8 cellular contexts compared by ENCODE assay signal in the genomic region with DNA sequence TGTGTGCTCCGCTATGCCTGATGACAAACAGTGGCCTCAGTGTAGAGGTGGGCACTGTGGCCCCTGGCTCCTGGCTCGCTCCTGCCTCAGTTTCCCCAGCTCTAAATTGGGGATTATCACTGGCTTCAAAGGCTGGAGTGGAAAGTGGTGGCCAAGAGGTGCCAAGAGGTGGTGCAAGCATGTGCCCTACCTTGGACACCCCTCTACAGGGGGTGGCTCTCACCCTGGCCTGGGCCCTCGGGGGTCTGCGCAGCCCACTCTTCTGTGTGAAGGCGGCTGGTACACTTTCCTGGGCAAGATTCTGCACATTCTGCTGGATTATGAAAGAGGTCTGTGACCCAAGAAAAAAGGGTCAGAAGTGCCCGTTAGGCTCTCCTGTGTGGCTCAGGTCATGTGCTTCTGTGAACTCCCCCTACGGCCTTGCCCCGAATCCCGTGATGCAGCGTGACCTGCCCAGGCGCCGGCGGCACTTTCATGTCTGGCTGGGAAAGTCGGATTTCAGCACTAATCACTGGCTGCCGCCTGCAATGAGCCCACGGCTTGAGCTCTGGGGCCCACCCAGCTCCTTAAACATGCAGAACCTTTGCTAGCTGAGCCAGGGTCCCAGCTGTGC. TPM values are rescaled to one million over a fixed set of nuclear protein-coding genes. Genes with fewer than 3 reads are reported as not detected.
DNase-seq lines count a peak whose midpoint lies in the region; ATAC-seq, FAIRE-seq and TF ChIP-seq lines count a peak whose summit lies in the region.
"Not testable (repeated sequence)": the region's sequence is repeated elsewhere in the genome, so short reads cannot be mapped to it uniquely, and the experiment has no call there.

No MANE protein-coding gene starts in this region.

- not testable (repeated sequence) for DNase-seq in A549 (ENCODE audit: low read depth in 1 of 2, low spot score in 1 of 2); activated naive CD4-positive, alpha-beta T cell treated with anti-CD3 and anti-CD28 coated beads, Interleukin-2, amount 50 U/mL, for 72 hours (ENCODE audit: low spot score in 2 of 2); neural progenitor cell (ENCODE audit: low spot score); sigmoid colon
- DNase-seq in H7 (peak; percentile 5), WERI-Rb-1 (peak; percentile 86), fibroblast of villous mesenchyme (ENCODE audit: low read depth) (peak; percentile 36), HepG2 (ENCODE audit: low spot score) (peak; percentile 95)

- not testable (repeated sequence) for FAIRE-seq in A549 (lab: Jason Lieb, UNC)
- peak; percentile 80 for FAIRE-seq in HepG2 (lab: Jason Lieb, UNC)

- H3K9ac ChIP-seq in HepG2 (ENCODE audit: insufficient read depth, low read depth, low read length) = peak overlapping the region; percentile 53
- H3K9ac ChIP-seq in neural progenitor cell = not testable (repeated sequence)

- intact Hi-C loops in HepG2 (cut with micrococcal nuclease; ENCODE audit: unreplicated experiment); sigmoid colon (cut with DNase I): not testable (repeated sequence)

- not testable (repeated sequence) for TF ChIP-seq POLR2A in A549 (IDR thresholded peaks at IDR 0.05; ENCODE audit: low read length); HepG2 (IDR thresholded peaks at IDR 0.05; ENCODE audit: insufficient read depth in 1 of 2, low read depth in 2 of 2, low read length in 2 of 2); sigmoid colon (IDR thresholded peaks at IDR 0.05)

- not testable (repeated sequence) for H3K9me3 ChIP-seq in A549; WERI-Rb-1 (ENCODE audit: severe bottlenecking); HepG2 (ENCODE audit: low read length); neural progenitor cell (ENCODE audit: low read depth); sigmoid colon

- H3K27me3 ChIP-seq in H7 (ENCODE audit: control insufficient read depth, insufficient read depth, low read length); WERI-Rb-1 (ENCODE audit: insufficient read depth, low read depth, severe bottlenecking); HepG2 (ENCODE audit: control insufficient read depth in 1 of 2, insufficient read depth in 2 of 2, low read length in 2 of 2); neural progenitor cell; sigmoid colon: not testable (repeated sequence)

- H3K4me2 ChIP-seq in A549 (peak overlapping the region; percentile 63), HepG2 (ENCODE audit: low read depth, low read length) (peak overlapping the region; percentile 72)
- H3K4me2 ChIP-seq in neural progenitor cell = not testable (repeated sequence)

- not testable (repeated sequence) for TF ChIP-seq RAD21 in A549 (conservative IDR thresholded peaks at IDR 0.05 in 1 of 2, IDR thresholded peaks at IDR 0.05 in 1 of 2); HepG2 (CRISPR knock-in tag; IDR thresholded peaks at IDR 0.05)

- CTCF ChIA-PET in A549 (lab: Yijun Ruan, JAX); HepG2 (lab: Yijun Ruan, JAX; ENCODE audit: low intra/inter-chr PET ratio, low total read pairs): not testable (repeated sequence)

- H3K4me1 ChIP-seq in A549 (peaks cover 51% of the 10 kb centered on the region), HepG2 (ENCODE audit: insufficient read depth, low read length) (peaks cover 71% of the 10 kb centered on the region), sigmoid colon (peaks cover 0 to 68% (median 53%) of the 10 kb centered on the region in 4 donors)
- H3K4me1 ChIP-seq in neural progenitor cell = not testable (repeated sequence)

- TF ChIP-seq CTCF in A549 (IDR thresholded peaks at IDR 0.05); WERI-Rb-1 (IDR thresholded peaks at IDR 0.05; ENCODE audit: low read depth, low read length); fibroblast of villous mesenchyme (IDR thresholded peaks at IDR 0.05; ENCODE audit: insufficient read depth, low read depth, low read length); HepG2 (CRISPR knock-in tag; IDR thresholded peaks at IDR 0.05); neural progenitor cell (IDR thresholded peaks at IDR 0.05); sigmoid colon (IDR thresholded peaks at IDR 0.05): not testable (repeated sequence)

- in situ Hi-C loops in HepG2 (cut with HindIII; ENCODE audit: extremely low pct_ligation_motif_present, low pct_unique_long_range_greater_than_20kb) = not testable (repeated sequence)

- ATAC-seq in A549; activated naive CD4-positive, alpha-beta T cell treated with anti-CD3 and anti-CD28 coated beads, Interleukin-2, amount 50 U/mL, for 72 hours: not testable (repeated sequence)
- peak; percentile 67 for ATAC-seq in HepG2

- not testable (repeated sequence) for H3K27me3 Mint-ChIP-seq in neural progenitor cell (ENCODE audit: insufficient read depth, low read depth)

- H3K4me3 Mint-ChIP-seq in neural progenitor cell = peak overlapping the region; percentile 73

- H3K79me2 ChIP-seq in HepG2 (ENCODE audit: insufficient read depth, low read length) = not testable (repeated sequence)
- H3K79me2 ChIP-seq in neural progenitor cell (ENCODE audit: low read depth) = peaks cover 86% of the 10 kb centered on the region

- not testable (repeated sequence) for H2AFZ ChIP-seq in HepG2 (ENCODE audit: low read length); neural progenitor cell (replicated peaks)

- H3K9me3 Mint-ChIP-seq in activated naive CD4-positive, alpha-beta T cell treated with anti-CD3 and anti-CD28 coated beads, Interleukin-2, amount 50 U/mL, for 72 hours; neural progenitor cell: not testable (repeated sequence)

- H3K27ac Mint-ChIP-seq in activated naive CD4-positive, alpha-beta T cell treated with anti-CD3 and anti-CD28 coated beads, Interleukin-2, amount 50 U/mL, for 72 hours = peak overlapping the region; percentile 78 to 81
- not testable (repeated sequence) for H3K27ac Mint-ChIP-seq in neural progenitor cell

- POLR2A ChIA-PET in A549 (lab: Yijun Ruan, JAX); HepG2 (lab: Yijun Ruan, JAX): not testable (repeated sequence)

- TF ChIP-seq EP300 in A549 (IDR thresholded peaks at IDR 0.05); sigmoid colon (IDR thresholded peaks at IDR 0.05): not testable (repeated sequence)
- TF ChIP-seq EP300 in HepG2 (IDR thresholded peaks at IDR 0.05; ENCODE audit: low read depth in 2 of 2, low read length in 2 of 2) (peak; percentile 90 to 93; a peak in 3 of 4 replicates), HepG2 (CRISPR knock-in tag; IDR thresholded peaks at IDR 0.05; ENCODE audit: borderline replicate concordance) (peak; percentile 89)

- H3K4me3 ChIP-seq in A549; H7 (ENCODE audit: insufficient read depth, low read depth, low read length); WERI-Rb-1 (ENCODE audit: low read depth, low read length); fibroblast of villous mesenchyme (ENCODE audit: low read depth, low read length); neural progenitor cell; sigmoid colon: not testable (repeated sequence)
- H3K4me3 ChIP-seq in HepG2 (replicated peaks in 1 of 3; ENCODE audit: insufficient read depth in 1 of 3, low read depth in 2 of 3, low read length in 3 of 3) = peak overlapping the region in 1 of 3 experiments; percentile 62; a peak in 2 of 6 replicates

- not testable (repeated sequence) for H3K36me3 Mint-ChIP-seq in activated naive CD4-positive, alpha-beta T cell treated with anti-CD3 and anti-CD28 coated beads, Interleukin-2, amount 50 U/mL, for 72 hours; neural progenitor cell

- peaks cover 29% of the 10 kb centered on the region for H3K4me1 Mint-ChIP-seq in neural progenitor cell

- peak overlapping the region; percentile 78 to 96 for H3K27ac ChIP-seq in A549
- peak overlapping the region; percentile 61 for H3K27ac ChIP-seq in WERI-Rb-1
- peak overlapping the region; percentile 85 for H3K27ac ChIP-seq in HepG2 (ENCODE audit: extremely low read length, insufficient read depth, low read length)
- not testable (repeated sequence) for H3K27ac ChIP-seq in neural progenitor cell
- H3K27ac ChIP-seq in sigmoid colon = peak overlapping the region in 3 of 4 donors; percentile 65 to 76 (median 71)

- 90% methylated on average over 11 of the region's 16 CpGs for WGBS in A549 (ENCODE audit: missing lambda C conversion rate)
- 0% methylated on average over 13 of the region's 16 CpGs for WGBS in HepG2 (ENCODE audit: low lambda C conversion rate)
- 67 to 86% methylated on average over 16 of the region's 16 CpGs for WGBS in sigmoid colon, 2 donors

- BruUV-seq in HepG2 (replicated peaks; lab: Mats Ljungman, UMichigan) = TSS peak; percentile 62

- not testable (repeated sequence) for H4K20me1 ChIP-seq in HepG2 (ENCODE audit: insufficient read depth, low read length)
- peaks cover 32% of the 10 kb centered on the region for H4K20me1 ChIP-seq in neural progenitor cell (ENCODE audit: low read depth)

- H3K36me3 ChIP-seq in H7 (replicated peaks; ENCODE audit: control insufficient read depth, insufficient read depth, low read length); WERI-Rb-1; HepG2 (replicated peaks in 1 of 2; ENCODE audit: control insufficient read depth in 1 of 2, insufficient read depth in 2 of 2, low read length in 2 of 2); neural progenitor cell; sigmoid colon: not testable (repeated sequence)

- H3F3A ChIP-seq in neural progenitor cell (ENCODE audit: low read depth) = not testable (repeated sequence)

RNA-seq across cellular contexts. Expression of a gene that starts 57.3 kb away (rescaled TPM):
- polyA plus RNA-seq in A549 (2011; rRNA removed) (not detected in 2 replicates), A549 (2017; fragmentation: RNase III; extraction: RNeasy Plus Mini Kit Qiagen cat#74134 plus additional on column Dnase treatment) (0.03 TPM in 2 of 3 replicates, not detected in the other), HepG2 (2011; rRNA removed) (1.6 and 3.8 TPM in 2 replicates), sigmoid colon (10 to 100 TPM in 1 of 3 donors, 1 to 10 TPM in 1, under 1 TPM in 1; 0.60 to 13.3 (median 6.7) TPM)
- 0.01 TPM in 1 of 2 replicates, not detected in the other for polyA plus RNA-seq in A549 (2012; cell fraction: cytosol; rRNA removed)
- polyA plus RNA-seq in A549 (2012; cell fraction: nucleus; rRNA removed) = 0.02 TPM in 1 of 2 replicates, not detected in the other
- polyA minus RNA-seq in A549 (2011; rRNA and poly(A)+ RNA removed) = not detected in 2 replicates
- 0.48 and 0.59 TPM in 2 replicates for total RNA-seq in H7 (2014; rRNA removed; shearing (Covaris generic))
- 100 to 1,000 TPM in 1 of 2 donors, 10 to 100 TPM in 1; 83.4 to 145 TPM for total RNA-seq in activated naive CD4-positive, alpha-beta T cell treated with anti-CD3 and anti-CD28 coated beads, Interleukin-2, amount 50 U/mL, for 72 hours
- total RNA-seq in fibroblast of villous mesenchyme (not detected in 2 replicates), HepG2 (2016; rRNA removed; fragmentation: Illumina TruSeq; extraction: Trizol) (0.22 and 0.38 TPM in 2 replicates), neural progenitor cell (ENCODE audit: low replicate concordance) (0.02 and 0.25 TPM in 2 replicates), sigmoid colon (1 to 10 TPM in 2 of 4 donors, under 1 TPM in 2; 0.28 to 1.6 (median 0.94) TPM)
- 0.10 TPM in 1 of 2 replicates, not detected in the other for total RNA-seq in HepG2 (2016; cell fraction: cytosol; rRNA removed; fragmentation: Illumina TruSeq; extraction: Trizol; ENCODE audit: low read depth)
- 0.10 and 0.35 TPM in 2 replicates for total RNA-seq in HepG2 (2016; cell fraction: insoluble cytoplasmic fraction; rRNA removed; fragmentation: Illumina TruSeq; extraction: Trizol)
- 0.06 TPM in 1 of 2 replicates, not detected in the other for total RNA-seq in HepG2 (2016; cell fraction: membrane; rRNA removed; fragmentation: Illumina TruSeq; extraction: Trizol)
- 0.28 and 0.34 TPM in 2 replicates for total RNA-seq in HepG2 (2016; cell fraction: nucleus; rRNA removed; fragmentation: Illumina TruSeq; extraction: Trizol)
- 0.94 and 1.1 TPM in 2 replicates for polyA plus RNA-seq in HepG2 (2011; cell fraction: cytosol; rRNA removed)
- 1.1 and 2.5 TPM in 2 replicates for polyA plus RNA-seq in HepG2 (2011; cell fraction: nucleus; rRNA removed)
- 2.4 and 2.5 TPM in 2 replicates for polyA plus RNA-seq in HepG2 (2012)
- 0.07 and 0.09 TPM in 2 replicates for polyA plus RNA-seq in HepG2 (2016; cell fraction: cytosol; fragmentation: Illumina TruSeq; extraction: Trizol; ENCODE audit: low read depth)
- 0.25 and 0.39 TPM in 2 replicates for polyA plus RNA-seq in HepG2 (2016; cell fraction: insoluble cytoplasmic fraction; fragmentation: Illumina TruSeq; extraction: Trizol; ENCODE audit: low read depth)
- polyA plus RNA-seq in HepG2 (2016; cell fraction: membrane; fragmentation: Illumina TruSeq; extraction: Trizol; ENCODE audit: low read depth) = 0.13 and 0.23 TPM in 2 replicates
- 0.44 and 1.1 TPM in 2 replicates for polyA plus RNA-seq in HepG2 (2016; cell fraction: nucleus; fragmentation: Illumina TruSeq; extraction: Trizol; ENCODE audit: insufficient read depth, low read depth)
- 1.7 and 5.3 TPM in 2 replicates for polyA minus RNA-seq in HepG2 (2011; rRNA and poly(A)+ RNA removed; ENCODE audit: low replicate concordance)
- polyA minus RNA-seq in HepG2 (2011; cell fraction: cytosol; rRNA and poly(A)+ RNA removed) = 0.79 and 1.7 TPM in 2 replicates
- 0.52 and 1.4 TPM in 2 replicates for polyA minus RNA-seq in HepG2 (2011; cell fraction: nucleus; rRNA and poly(A)+ RNA removed)

Comparison
In these comparisons a context has a peak if more than half of its experiments do, and no peak if none do; other contexts are left out.
1. RNA of a gene that starts 57.3 kb away (total RNA-seq): 83.4 to 145 TPM in activated naive CD4-positive, alpha-beta T cell treated with anti-CD3 and anti-CD28 coated beads, Interleukin-2, amount 50 U/mL, for 72 hours; 0.28 to 1.6 TPM in sigmoid colon, 0.48 to 0.59 TPM in H7, 0.06 to 0.38 TPM in HepG2, 0.02 to 0.25 TPM in neural progenitor cell and not detected in fibroblast of villous mesenchyme; every median in the first group is over 10 times any median in the second.